Comparison of ENCODE assay signal across 20 cellular contexts in the genomic region with DNA sequence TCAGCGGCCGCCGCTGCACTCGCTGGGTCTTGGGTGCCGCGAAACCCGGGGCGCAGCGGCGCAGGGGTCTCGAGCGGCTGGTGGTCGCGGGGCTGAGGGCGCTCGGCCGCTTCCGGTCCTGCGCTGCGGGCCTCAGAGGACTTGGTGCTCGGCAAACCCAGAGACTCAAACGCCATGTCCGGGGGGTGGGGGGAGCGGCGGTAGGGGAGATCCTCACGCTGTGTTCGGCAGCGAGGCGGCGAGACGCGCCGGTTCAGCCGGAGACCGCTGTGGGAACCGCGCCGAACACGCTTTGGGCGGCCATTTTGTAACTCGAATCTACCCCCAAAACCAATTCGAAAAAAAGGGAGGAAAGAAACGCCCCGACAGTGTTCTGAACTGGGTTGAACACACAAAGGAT.
DNase-seq lines count a peak whose midpoint lies in the region; FAIRE-seq and TF ChIP-seq lines count a peak whose summit lies in the region.
"Had no signal": no experiment of that assay in that cellular context is flagged by ENCODE, and none has a peak within 500 bp of the region (broad histone marks: within the 10 kb centered on the region; RNA-seq: fewer than 3 reads in every experiment).

No MANE protein-coding gene starts in this region.

- H4K20me1 ChIP-seq in H1 (replicated peaks in 1 of 2; ENCODE audit: control insufficient read depth in 1 of 2, insufficient read depth in 2 of 2, low read length in 2 of 2), result no peaks in the 10 kb centered on the region
- no peaks in the 10 kb centered on the region for H4K20me1 ChIP-seq in osteoblast (ENCODE audit: insufficient read depth, low read length)
- H4K20me1 ChIP-seq: BLaER1 treated with 17β-estradiol and CSF1 and Interleukin-3, amounts not matched to agents 10 nM and 100 nM had no signal

- H2AK5ac ChIP-seq in H1 (ENCODE audit: low read depth, low read length), result no peak overlapping the region

- H3K4me3 ChIP-seq in H1 (ENCODE audit: extremely low read depth in 1 of 4, insufficient read depth in 2 of 4, low read depth in 3 of 4, low read length in 4 of 4), result no peak overlapping the region
- peak overlapping the region; percentile 42 to 58 for H3K4me3 ChIP-seq in testis
- no peak overlapping the region for H3K4me3 ChIP-seq in osteoblast (ENCODE audit: insufficient read depth, low read length)
- H3K4me3 ChIP-seq: A549; BLaER1 treated with 17β-estradiol and CSF1 and Interleukin-3, amounts not matched to agents 10 nM and 100 nM; GM23338 had no signal

- no peak overlapping the region for H3K4ac ChIP-seq in H1 (replicated peaks; ENCODE audit: insufficient read length, low read depth, low read length)

- H3K18ac ChIP-seq in H1 (ENCODE audit: extremely low read depth, low read length), result no peak overlapping the region

- H4K5ac ChIP-seq in H1 (ENCODE audit: insufficient read length, low read depth, low read length), result no peak overlapping the region

- H3K9ac ChIP-seq in H1 (replicated peaks in 1 of 4; ENCODE audit: extremely low read depth in 1 of 4, low read depth in 3 of 4, low read length in 3 of 4), result no peak overlapping the region
- H3K9ac ChIP-seq: BLaER1 treated with 17β-estradiol and CSF1 and Interleukin-3, amounts not matched to agents 10 nM and 100 nM had no signal

- H3K27me3 ChIP-seq in H1 (replicated peaks in 1 of 4; ENCODE audit: control insufficient read depth in 3 of 4, extremely low read depth in 1 of 4, insufficient read depth in 3 of 4, low read length in 3 of 4) (no peaks in the 10 kb centered on the region), testis (no peaks in the 10 kb centered on the region), osteoblast (ENCODE audit: insufficient read depth, low read length) (no peaks in the 10 kb centered on the region)
- H3K27me3 ChIP-seq: BLaER1 treated with 17β-estradiol and CSF1 and Interleukin-3, amounts not matched to agents 10 nM and 100 nM had no signal

- H3K27ac ChIP-seq in H1 (ENCODE audit: low read depth, low read length) (no peak overlapping the region), testis (peak overlapping the region; percentile 39 to 59), osteoblast (ENCODE audit: low read depth, low read length) (no peak overlapping the region)
- H3K27ac ChIP-seq: 22Rv1; A549; BLaER1 treated with 17β-estradiol and CSF1 and Interleukin-3, amounts not matched to agents 10 nM and 100 nM had no signal

- peak; percentile 27 for DNase-seq in NCI-H146 (lab: John Stamatoyannopoulos, UW)
- DNase-seq in NCI-H146 treated with DMSO at 0.1 percent for 48 hours (lab: John Stamatoyannopoulos, UW; ENCODE audit: unreplicated experiment), result no peak
- DNase-seq in NCI-H2227 (lab: John Stamatoyannopoulos, UW; ENCODE audit: unreplicated experiment), result peak; percentile 5
- no peak for DNase-seq in H1 (ENCODE audit: low read depth in 1 of 2, low spot score in 2 of 2)
- peak; percentile 35 for DNase-seq in testis
- DNase-seq in osteoblast (ENCODE audit: insufficient read length, low spot score, missing footprints), result no peak
- no peak for DNase-seq in NCI-H187 treated with DMSO at 0.1 percent for 48 hours (lab: John Stamatoyannopoulos, UW)
- DNase-seq: Calu3; CD8-positive, alpha-beta T cell; DMS53; GDM1; H9; IMR-90 had no signal

- H3K4me1 ChIP-seq in H1 (replicated peaks in 1 of 4; ENCODE audit: control insufficient read depth in 3 of 4, insufficient read depth in 4 of 4, low read length in 3 of 4) (no peaks in the 10 kb centered on the region), testis (no peaks in the 10 kb centered on the region), osteoblast (ENCODE audit: insufficient read depth, low read length) (no peaks in the 10 kb centered on the region)
- H3K4me1 ChIP-seq: A549 had no signal

- CTCF ChIA-PET in H1 (lab: Charles Lee; ENCODE audit: partially characterized antibody), result no interaction called here

- H3K36me3 ChIP-seq in H1 (ENCODE audit: control insufficient read depth in 2 of 4, insufficient read depth in 4 of 4, low read length in 3 of 4), result no peaks in the 10 kb centered on the region
- no peaks in the 10 kb centered on the region for H3K36me3 ChIP-seq in testis (ENCODE audit: low read depth, missing control alignments)
- no peaks in the 10 kb centered on the region for H3K36me3 ChIP-seq in osteoblast (ENCODE audit: insufficient read depth, low read length)
- H3K36me3 ChIP-seq: BLaER1 treated with 17β-estradiol and CSF1 and Interleukin-3, amounts not matched to agents 10 nM and 100 nM had no signal

- H2BK5ac ChIP-seq in H1 (ENCODE audit: low read depth, low read length), result no peak overlapping the region

- TF ChIP-seq RAD21 in H1 (IDR thresholded peaks at IDR 0.05 in 1 of 2, conservative IDR thresholded peaks at IDR 0.05 in 1 of 2; ENCODE audit: low read depth in 2 of 2, low read length in 2 of 2), result no peak

- H3K9me3 ChIP-seq in H1 (ENCODE audit: insufficient read depth in 2 of 2, low read depth in 1 of 2, low read length in 1 of 2) (no peaks in the 10 kb centered on the region; a peak in 1 of 4 replicates), testis (no peaks in the 10 kb centered on the region), osteoblast (ENCODE audit: low read depth, low read length) (no peaks in the 10 kb centered on the region)
- H3K9me3 ChIP-seq: A549 had no signal

- WGBS in H1 (ENCODE audit: extremely low coverage in 1 of 2, insufficient coverage in 1 of 2, insufficient read length in 1 of 2, insufficient replicate concordance in 2 of 2, low coverage in 1 of 2, low lambda C conversion rate in 2 of 2, missing lambda C conversion rate in 1 of 2), 2 experiments, result 98% methylated on average over 8 of the region's 44 CpGs; no CpG with 5 or more reads in 1 of the 2 experiments
- 65 to 84% methylated on average over 44 of the region's 44 CpGs for WGBS in testis, 2 donors

- no peak for FAIRE-seq in H1 (lab: Jason Lieb, UNC)
- FAIRE-seq: A549, GM12892, GM18507, HTR-8/SVneo had no signal

- no peak overlapping the region for H2BK12ac ChIP-seq in H1 (ENCODE audit: low read depth, low read length)

- H3K79me2 ChIP-seq in H1 (ENCODE audit: control insufficient read depth in 1 of 2, insufficient read depth in 2 of 2, low read length in 2 of 2), result no peaks in the 10 kb centered on the region
- no peaks in the 10 kb centered on the region for H3K79me2 ChIP-seq in osteoblast (ENCODE audit: insufficient read depth, low read length)

- no peak overlapping the region for H2AFZ ChIP-seq in H1 (ENCODE audit: low read length)
- H2AFZ ChIP-seq in osteoblast (ENCODE audit: low read length), result no peak overlapping the region
- H2AFZ ChIP-seq: GM23338 had no signal

- H3K14ac ChIP-seq in H1 (ENCODE audit: insufficient read length), result no peak overlapping the region

- H3K4me2 ChIP-seq in H1 (ENCODE audit: insufficient read depth in 1 of 2, low read depth in 2 of 2, low read length in 2 of 2) (no peak overlapping the region), osteoblast (ENCODE audit: insufficient read depth, low read length) (no peak overlapping the region)
- H3K4me2 ChIP-seq: A549; BLaER1 treated with 17β-estradiol and CSF1 and Interleukin-3, amounts not matched to agents 10 nM and 100 nM; GM23338 had no signal

- no peak overlapping the region for H2BK15ac ChIP-seq in H1 (ENCODE audit: low read length)

- no peak overlapping the region for H2BK120ac ChIP-seq in H1 (replicated peaks; ENCODE audit: low read depth, low read length)

- H4K8ac ChIP-seq in H1 (ENCODE audit: extremely low read depth, insufficient read depth, low read length), result no peak overlapping the region

- POLR2A ChIA-PET in H1 (lab: Charles Lee; ENCODE audit: partially characterized antibody), result no interaction called here

- no peak for TF ChIP-seq EP300 in H1 (IDR thresholded peaks at IDR 0.05; ENCODE audit: borderline replicate concordance in 1 of 2, low read depth in 2 of 2, low read length in 2 of 2)

- no peak overlapping the region for H3K56ac ChIP-seq in H1 (replicated peaks; ENCODE audit: insufficient read length, low read depth, low read length)

- TF ChIP-seq CTCF in H1 (IDR thresholded peaks at IDR 0.05; ENCODE audit: control extremely low read depth in 1 of 3, insufficient read depth in 1 of 3, low read depth in 1 of 3, low read length in 3 of 3), result no peak
- TF ChIP-seq CTCF in testis (IDR thresholded peaks at IDR 0.05), result no peak
- no peak for TF ChIP-seq CTCF in osteoblast (IDR thresholded peaks at IDR 0.05; ENCODE audit: extremely low read depth, low read depth, low read length)

- TF ChIP-seq POLR2A in H1 (IDR thresholded peaks at IDR 0.05; ENCODE audit: control extremely low read depth in 1 of 2, low read depth in 2 of 2, low read length in 2 of 2), result no peak
- no peak for TF ChIP-seq POLR2A in testis (IDR thresholded peaks at IDR 0.05)

- H3K79me1 ChIP-seq in H1 (ENCODE audit: low read depth, low read length), result no peaks in the 10 kb centered on the region

- H3K23ac ChIP-seq in H1 (ENCODE audit: insufficient read length), result no peak overlapping the region

- no peak overlapping the region for H4K91ac ChIP-seq in H1 (replicated peaks; ENCODE audit: insufficient read length, low read length)

- intact Hi-C loops in testis (cut with DNase I; ENCODE audit: low total_unique reads), result no loop called here

- no peaks in the 10 kb centered on the region; the same call in 1 of the 2 replicates for H3K23me2 ChIP-seq in H1 (ENCODE audit: low read depth, low read length)

- H2BK20ac ChIP-seq in H1 (ENCODE audit: low read length), result no peak overlapping the region

TF ChIP-seq in H1, 55 proteins besides CTCF, POLR2A, EP300 and RAD21:
- TF ChIP-seq POU5F1 (IDR thresholded peaks at IDR 0.05; ENCODE audit: low read depth, low read length), result no peak
- peak; percentile 59 for TF ChIP-seq YY1 (IDR thresholded peaks at IDR 0.05; ENCODE audit: low read depth, low read length)
- no peak for TF ChIP-seq JUND (IDR thresholded peaks at IDR 0.05; ENCODE audit: low read length)
- no peak for TF ChIP-seq RNF2 (IDR thresholded peaks at IDR 0.05; ENCODE audit: borderline replicate concordance, low read depth, low read length, missing control alignments, poor library complexity, severe bottlenecking)

Comparison
In these comparisons a context has a peak if more than half of its experiments do, and no peak if none do; other contexts are left out.
1. DNase-seq: peak in NCI-H146 (single experiment), NCI-H2227 (single experiment) and testis (single experiment); none in NCI-H146 treated with DMSO at 0.1 percent for 48 hours (single experiment), H1 (0 of 2), osteoblast (single experiment) and NCI-H187 treated with DMSO at 0.1 percent for 48 hours (single experiment).
2. H3K27ac ChIP-seq: peak in testis (2 of 2); none in H1 (single experiment) and osteoblast (single experiment).
3. H3K4me3 ChIP-seq: peak in testis (2 of 2); none in H1 (0 of 4) and osteoblast (single experiment).